In genomic region chr2:157991932-157992331, GRCh38 we compare ENCODE assay signal across 1 cellular context.
A peak's percentile ranks its signal among the peaks of the same experiment; 100 is the strongest.
TF ChIP-seq lines count a peak whose summit lies in the region.

No MANE protein-coding gene starts in this region.

TF ChIP-seq in K562, 482 proteins besides CTCF, POLR2A, EP300 and RAD21:
- TF ChIP-seq PBX2 (CRISPR knock-in tag; IDR thresholded peaks at IDR 0.05; ENCODE audit: low read depth) (no peak), PBX2 (tag; conservative IDR thresholded peaks at IDR 0.05; ENCODE audit: low read depth) (peak; percentile 20; the same call in 1 of the 2 replicates), C11orf30 (IDR thresholded peaks at IDR 0.05; ENCODE audit: low read depth) (peak; percentile 26; the same call in 1 of the 2 replicates), EHMT2 (IDR thresholded peaks at IDR 0.05) (no peak), STAT5B (CRISPR knock-in tag; IDR thresholded peaks at IDR 0.05) (no peak), MAFF (IDR thresholded peaks at IDR 0.05; ENCODE audit: low read length) (peak; percentile 9; the same call in 1 of the 2 replicates), NFE2L1 (tag; IDR thresholded peaks at IDR 0.05; ENCODE audit: borderline replicate concordance, low read depth) (0 out of 2 replicates have a peak, but pooled peaks have one; percentile 56), MAFG (tag; conservative IDR thresholded peaks at IDR 0.05) (peak; percentile 62), ZNF316 (IDR thresholded peaks at IDR 0.05) (peak; percentile 47)
